ENCODE assay signal across 23 cellular contexts in genomic region chr16:1081734-1082265, GRCh38. TPM values are rescaled to one million over a fixed set of nuclear protein-coding genes. Genes with fewer than 3 reads are reported as not detected.
DNase-seq lines count a peak whose midpoint lies in the region; ATAC-seq, FAIRE-seq and TF ChIP-seq lines count a peak whose summit lies in the region.
"Had no signal": no experiment of that assay in that cellular context is flagged by ENCODE, and none has a peak within 500 bp of the region (broad histone marks: within the 10 kb centered on the region; RNA-seq: fewer than 3 reads in every experiment).

No MANE protein-coding gene starts in this region.

- H3K9me3 Mint-ChIP-seq in glutamatergic neuron (ENCODE audit: unreplicated experiment): peaks cover 16% of the 10 kb centered on the region

- H3K4me3 Mint-ChIP-seq in glutamatergic neuron (ENCODE audit: unreplicated experiment): peak overlapping the region; percentile 55
- H3K4me3 Mint-ChIP-seq: CD8-positive, alpha-beta T cell; T-helper 1 cell treated with Interleukin-12 subunit alpha and Interleukin-12 subunit beta and Interleukin-4 antibody, amounts not matched to agents 30 μg/mL and 1 μg/mL, for 36 hours had no signal

- peaks cover 17% of the 10 kb centered on the region for H3K9me3 ChIP-seq in RWPE2 (ENCODE audit: severe bottlenecking)
- H3K9me3 ChIP-seq in tibial artery: peaks cover 9 to 21% (median 18%) of the 10 kb centered on the region in 3 donors

- no peak for TF ChIP-seq CTCF in D721Med (IDR thresholded peaks at IDR 0.05; ENCODE audit: insufficient read depth, missing control alignments)
- no peak for TF ChIP-seq CTCF in RWPE2 (IDR thresholded peaks at IDR 0.05; ENCODE audit: poor library complexity, severe bottlenecking)
- no peak for TF ChIP-seq CTCF in glutamatergic neuron (IDR thresholded peaks at IDR 0.05; ENCODE audit: partially characterized antibody, unreplicated experiment)
- TF ChIP-seq CTCF in tibial artery (IDR thresholded peaks at IDR 0.05): no peak

- FAIRE-seq in D721Med (lab: Jason Lieb, UNC) (no peak), frontal cortex (lab: Jason Lieb, UNC) (no peak)
- FAIRE-seq: G401.6, GM12892, RCC 7860 had no signal

- H3K4me1 ChIP-seq in RWPE2 (ENCODE audit: insufficient read depth, poor library complexity, severe bottlenecking) (peaks cover 21% of the 10 kb centered on the region), tibial artery (peaks cover 0 to 63% (median 52%) of the 10 kb centered on the region in 4 donors)
- H3K4me1 ChIP-seq: BLaER1 had no signal

- H3K36me3 Mint-ChIP-seq in glutamatergic neuron (ENCODE audit: unreplicated experiment): peaks cover 10% of the 10 kb centered on the region
- H3K36me3 Mint-ChIP-seq: CD8-positive, alpha-beta T cell had no signal

- H3K4me1 Mint-ChIP-seq in glutamatergic neuron (ENCODE audit: low read depth, unreplicated experiment): peaks cover 6% of the 10 kb centered on the region

- intact Hi-C loops in tibial artery (cut with DNase I; ENCODE audit: low total_unique reads): no loop called here

- H3K27ac Mint-ChIP-seq in glutamatergic neuron (ENCODE audit: unreplicated experiment): no peak overlapping the region
- H3K27ac Mint-ChIP-seq: CD8-positive, alpha-beta T cell; T-helper 1 cell treated with Interleukin-12 subunit alpha and Interleukin-12 subunit beta and Interleukin-4 antibody, amounts not matched to agents 30 μg/mL and 1 μg/mL, for 36 hours had no signal

- no peak for ATAC-seq in RWPE2 (ENCODE audit: low read depth)
- ATAC-seq: CD8-positive, alpha-beta T cell had no signal

- H3K27me3 Mint-ChIP-seq in glutamatergic neuron (ENCODE audit: unreplicated experiment): peaks cover 12% of the 10 kb centered on the region

- peak; percentile 84 for DNase-seq in D721Med (ENCODE audit: insufficient read length, low spot score)
- DNase-seq in RWPE2 (ENCODE audit: low spot score): no peak
- DNase-seq in glutamatergic neuron: peak; percentile 16
- DNase-seq in tibial artery: no peak
- DNase-seq in AG20443 (ENCODE audit: low spot score): no peak
- DNase-seq in frontal cortex (ENCODE audit: low spot score in 2 of 2): no peak
- no peak for DNase-seq in NCI-H748 treated with DMSO at 0.1 percent for 48 hours (lab: John Stamatoyannopoulos, UW)
- DNase-seq: CD8-positive, alpha-beta T cell; GOT3; NCI-H1436 treated with DMSO at 0.1 percent for 48 hours; NCI-H1930; NCI-H2227 treated with DMSO at 0.1 percent for 48 hours; NCI-H510A; Right ventricle myocardium superior had no signal

- no peaks in the 10 kb centered on the region for H3K36me3 ChIP-seq in RWPE2 (ENCODE audit: low read depth)
- no peaks in the 10 kb centered on the region for H3K36me3 ChIP-seq in tibial artery
- H3K36me3 ChIP-seq: BLaER1 had no signal

- peak overlapping the region; percentile 60 for H3K27ac ChIP-seq in RWPE2 (ENCODE audit: poor library complexity, severe bottlenecking)
- H3K27ac ChIP-seq in tibial artery: peak overlapping the region; percentile 36 to 56
- H3K27ac ChIP-seq: BLaER1, HL-60 had no signal

- H3K4me3 ChIP-seq in RWPE2 (ENCODE audit: severe bottlenecking) (no peak overlapping the region), tibial artery (no peak overlapping the region)
- H3K4me3 ChIP-seq: BLaER1 had no signal

- peaks cover 8% of the 10 kb centered on the region for H3K27me3 ChIP-seq in RWPE2 (ENCODE audit: insufficient read depth, poor library complexity, severe bottlenecking)
- peaks cover 4 to 75% of the 10 kb centered on the region in 2 donors for H3K27me3 ChIP-seq in tibial artery

RNA-seq across cellular contexts. Expression of gene SSTR5, which starts 9.3 kb away (rescaled TPM):
- total RNA-seq in glutamatergic neuron (ENCODE audit: unreplicated experiment) (1.3 TPM), frontal cortex (not detected)
- total RNA-seq: Calu3; CD8-positive, alpha-beta T cell; Daoy; SK-MEL-5 had no signal

RNA-seq across cellular contexts. Expression of gene C1QTNF8, which starts 14.2 kb away (rescaled TPM):
- not detected for total RNA-seq in glutamatergic neuron (ENCODE audit: unreplicated experiment)
- not detected for total RNA-seq in frontal cortex
- total RNA-seq: Calu3; CD8-positive, alpha-beta T cell; Daoy; SK-MEL-5 had no signal

Comparison
In these comparisons a context has a peak if more than half of its experiments do, and no peak if none do; other contexts are left out.
1. DNase-seq: peak in D721Med (single experiment) and glutamatergic neuron (single experiment); none in RWPE2 (single experiment), tibial artery (0 of 2), AG20443 (single experiment), frontal cortex (0 of 2) and NCI-H748 treated with DMSO at 0.1 percent for 48 hours (single experiment).